ENCODE assay signal across 24 cellular contexts in the genomic region with DNA sequence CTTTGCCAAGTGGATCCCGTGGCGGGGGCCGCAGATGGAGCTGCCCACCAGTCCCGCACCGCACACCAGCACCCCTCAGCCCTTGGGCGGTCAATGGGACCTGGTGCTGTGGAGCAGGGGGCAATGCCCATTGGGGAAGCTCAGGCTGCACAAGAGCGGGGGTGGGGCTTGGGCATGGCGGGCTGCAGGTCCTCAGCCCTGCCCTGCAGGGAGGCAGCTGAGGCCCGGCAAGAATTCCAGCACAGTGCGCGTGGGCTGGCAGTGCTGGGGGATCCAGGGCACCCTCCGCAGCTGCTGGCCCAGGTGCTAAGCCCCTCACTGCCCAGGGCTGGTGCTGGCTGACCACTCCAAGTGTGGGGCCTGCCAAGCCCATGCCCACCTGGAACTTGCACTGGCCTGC.
"Had no signal": no experiment of that assay in that cellular context is flagged by ENCODE, and none has a peak within 500 bp of the region (broad histone marks: within the 10 kb centered on the region; RNA-seq: fewer than 3 reads in every experiment).

No MANE protein-coding gene starts in this region.

- H3K4me1 ChIP-seq: stomach, suprapubic skin, testis, thyroid gland, tibial artery, tibial nerve, transverse colon, upper lobe of left lung, uterus, vagina had no signal

- H3K36me3 ChIP-seq: stomach, suprapubic skin, thoracic aorta, thyroid gland, tibial artery, tibial nerve, transverse colon, upper lobe of left lung, uterus, vagina had no signal

- H3K27me3 ChIP-seq: stomach, suprapubic skin, testis, thyroid gland, tibial artery, tibial nerve, transverse colon, upper lobe of left lung, uterus, vagina had no signal

- H3K27ac ChIP-seq: stomach, suprapubic skin, testis, thoracic aorta, thyroid gland, tibial artery, tibial nerve, transverse colon, upper lobe of left lung, uterus, vagina had no signal

- ATAC-seq: stimulated activated effector memory CD8-positive, alpha-beta T cell treated with anti-CD3 and anti-CD28 coated beads, Interleukin-12 subunit alpha, Interleukin-12 subunit beta, amount 100 ng/mL, for 72 hours; stimulated activated memory B cell treated with anti-CD40 and anti-IgM and Interleukin-4, amounts not matched to agents 10 μg/mL and 1 μg/mL and 100 μg/mL, for 72 hours; stimulated activated naive B cell treated with anti-CD40 and anti-IgM and Interleukin-4, amounts not matched to agents 10 μg/mL and 1 μg/mL and 100 μg/mL, for 72 hours; stimulated activated naive CD8-positive, alpha-beta T cell treated with anti-CD3 and anti-CD28 coated beads, Interleukin-15, amount 100 ng/mL, for 72 hours; stimulated activated naive CD8-positive, alpha-beta T cell treated with anti-CD3 and anti-CD28 coated beads, Interleukin-15, Interleukin-2, amounts not matched to agents 100 U/mL and 50 U/mL, for 24 hours had no signal

- H3K9me3 ChIP-seq: testis, thoracic aorta, thyroid gland, uterus, vagina had no signal

- DNase-seq: stimulated activated CD4-positive, alpha-beta T cell treated with anti-CD3 and anti-CD28 coated beads, Interleukin-2, amount 100 ng/mL, for 48 hours; stimulated activated CD4-positive, alpha-beta T cell treated with anti-CD3 and anti-CD28 coated beads, Interleukin-4, amount 100 ng/mL, for 1 hour; stimulated activated CD4-positive, alpha-beta T cell treated with anti-CD3 and anti-CD28 coated beads, Interleukin-4, amount 100 ng/mL, for 24 hours; stimulated activated CD4-positive, alpha-beta T cell treated with anti-CD3 and anti-CD28 coated beads, Interleukin-4, amount 100 ng/mL, for 4 hours; stimulated activated CD8-positive, alpha-beta memory T cell treated with anti-CD3 and anti-CD28 coated beads, Interleukin-4, amount 100 ng/mL, for 48 hours; stimulated activated naive B cell treated with anti-CD40 and anti-IgM and Interleukin-4, amounts not matched to agents 10 μg/mL and 1 μg/mL and 100 μg/mL, for 72 hours; stimulated activated naive CD4-positive, alpha-beta T cell; stimulated activated naive CD4-positive, alpha-beta T cell treated with Interleukin-2 at 50 U/mL for 16 hours; stimulated activated naive CD8-positive, alpha-beta T cell treated with anti-CD3 and anti-CD28 coated beads, Interleukin-15, amount 100 ng/mL, for 72 hours; stimulated activated naive CD8-positive, alpha-beta T cell treated with anti-CD3 and anti-CD28 coated beads, Interleukin-15, Interleukin-2, amounts not matched to agents 100 U/mL and 50 U/mL, for 24 hours; stomach; substantia nigra; thyroid gland; tibial artery; transverse colon; uterus had no signal

- H3K4me3 ChIP-seq: stomach, suprapubic skin, thoracic aorta, thyroid gland, tibial artery, tibial nerve, transverse colon, upper lobe of left lung, uterus, vagina had no signal
